In genomic region chr11:73579641-73580434, GRCh38 we compare ENCODE assay signal across 2 cellular contexts.
TF ChIP-seq lines count a peak whose summit lies in the region.

No MANE protein-coding gene starts in this region.

TF ChIP-seq in GM12878, 131 proteins besides CTCF, POLR2A, EP300 and RAD21:
- no peak for TF ChIP-seq LARP7 (IDR thresholded peaks at IDR 0.05)
- no peak for TF ChIP-seq EED (IDR thresholded peaks at IDR 0.05; ENCODE audit: low read depth)
- TF ChIP-seq USF2 (IDR thresholded peaks at IDR 0.05; ENCODE audit: borderline replicate concordance, low read depth, low read length), result no peak
- TF ChIP-seq MAX (IDR thresholded peaks at IDR 0.05; ENCODE audit: low read depth, low read length), result no peak
- TF ChIP-seq ZZZ3 (IDR thresholded peaks at IDR 0.05; ENCODE audit: control insufficient read depth, insufficient read length, low read depth), result no peak
- TF ChIP-seq SP1 (IDR thresholded peaks at IDR 0.05; ENCODE audit: low read depth, low read length), result no peak
- TF ChIP-seq RBBP5 (conservative IDR thresholded peaks at IDR 0.05), result no peak

TF ChIP-seq in HEK293T, 16 proteins besides CTCF, POLR2A, EP300 and RAD21:
- no peak for TF ChIP-seq BHLHE40 (IDR thresholded peaks at IDR 0.05; ENCODE audit: borderline replicate concordance)
- no peak for TF ChIP-seq CTBP1 (IDR thresholded peaks at IDR 0.05; ENCODE audit: borderline replicate concordance)
- TF ChIP-seq TARDBP (IDR thresholded peaks at IDR 0.05), result no peak
TF ChIP-seq in HEK293T: peak in this region for 0.
